Comparison of ENCODE assay signal across 30 cellular contexts in genomic region chr6:10617008-10617696, GRCh38.
"Had no signal": no experiment of that assay in that cellular context is flagged by ENCODE, and none has a peak within 500 bp of the region (broad histone marks: within the 10 kb centered on the region; RNA-seq: fewer than 3 reads in every experiment).

No MANE protein-coding gene starts in this region.

- H3K4me3 ChIP-seq: ascending aorta, body of pancreas, MG63, Peyer's patch had no signal

- H3K9me3 ChIP-seq: ascending aorta, body of pancreas, Peyer's patch had no signal

- H3K27me3 ChIP-seq: ascending aorta, body of pancreas, MG63, Peyer's patch had no signal

- H3K36me3 ChIP-seq: MG63 had no signal

- H3K4me1 Mint-ChIP-seq: activated CD4-positive, alpha-beta T cell treated with anti-CD3 and anti-CD28 coated beads, Interleukin-2, amount 10 ng/mL, durations not matched to agents 7 days and 5 days; activated naive CD8-positive, alpha-beta T cell treated with anti-CD3 and anti-CD28 coated beads, Interleukin-2, amount 50 U/mL, for 24 hours had no signal

- H3K4me1 ChIP-seq: Peyer's patch had no signal

- H3K27ac Mint-ChIP-seq: activated B cell treated with CpG ODN at 0.5 μM for 24 hours; activated CD4-positive, alpha-beta memory T cell treated with anti-CD3 and anti-CD28 coated beads for 36 hours; activated CD4-positive, alpha-beta T cell treated with anti-CD3 and anti-CD28 coated beads, Interleukin-2, amount 10 ng/mL, durations not matched to agents 7 days and 5 days; activated naive CD4-positive, alpha-beta T cell treated with anti-CD3 and anti-CD28 coated beads, Interleukin-2, amount 50 U/mL, for 72 hours; activated naive CD8-positive, alpha-beta T cell treated with anti-CD3 and anti-CD28 coated beads, Interleukin-2, amount 50 U/mL, for 24 hours; T-helper 17 cell had no signal

- ATAC-seq: activated naive CD4-positive, alpha-beta T cell treated with anti-CD3 and anti-CD28 coated beads, Interleukin-2, amount 50 U/mL, for 72 hours; activated naive CD8-positive, alpha-beta T cell treated with anti-CD3 and anti-CD28 coated beads, Interleukin-2, amount 50 U/mL, for 24 hours; activated T-cell treated with anti-CD3 and anti-CD28 coated beads, Interleukin-2, amount 50 U/mL, for 4 hours; body of pancreas; T-helper 17 cell had no signal

- DNase-seq: activated B cell treated with CpG ODN at 0.5 μM for 24 hours; activated CD4-positive, alpha-beta memory T cell treated with anti-CD3 and anti-CD28 coated beads for 36 hours; activated CD4-positive, alpha-beta T cell treated with anti-CD3 and anti-CD28 coated beads for 1 hour; activated CD4-positive, alpha-beta T cell treated with anti-CD3 and anti-CD28 coated beads, Interleukin-2, amount 10 ng/mL, durations not matched to agents 7 days and 5 days; activated CD8-positive, alpha-beta memory T cell treated with anti-CD3 and anti-CD28 coated beads for 24 hours; activated effector memory CD4-positive, alpha-beta T cell treated with anti-CD3 and anti-CD28 coated beads, Interleukin-2, amount 50 U/mL, for 16 hours; activated naive CD4-positive, alpha-beta T cell treated with Interleukin-2 at 50 U/mL for 16 hours; activated naive CD8-positive, alpha-beta T cell treated with anti-CD3 and anti-CD28 coated beads, Interleukin-2, amount 50 U/mL, for 24 hours; activated T-cell treated with anti-CD3 and anti-CD28 coated beads, Interleukin-2, amount 50 U/mL, for 4 hours; amniotic stem cell; body of pancreas; MG63; MV-4-11; NCI-H1092 treated with DMSO at 0.1 percent for 48 hours; NCI-H1417 treated with DMSO at 0.1 percent for 48 hours; NCI-H1694; NCI-H2029; NCI-H2107; NCI-H2171 treated with DMSO at 0.1 percent for 48 hours; NCI-H345; NCI-H510A; NCI-H69; NK-92 treated with Interleukin-12 subunit alpha and Interleukin-12 subunit beta, amount 100 ng/mL, for 24 hours; Peyer's patch; SIG-M5; T-helper 17 cell; T-helper 9 cell had no signal

- H3K9me3 Mint-ChIP-seq: activated CD4-positive, alpha-beta memory T cell treated with anti-CD3 and anti-CD28 coated beads for 36 hours; activated CD4-positive, alpha-beta T cell treated with anti-CD3 and anti-CD28 coated beads, Interleukin-2, amount 10 ng/mL, durations not matched to agents 7 days and 5 days; activated naive CD8-positive, alpha-beta T cell treated with anti-CD3 and anti-CD28 coated beads, Interleukin-2, amount 50 U/mL, for 24 hours; activated T-cell treated with anti-CD3 and anti-CD28 coated beads, Interleukin-2, amount 50 U/mL, for 4 hours had no signal

- H3K27me3 Mint-ChIP-seq: activated B cell treated with CpG ODN at 0.5 μM for 24 hours; activated CD4-positive, alpha-beta memory T cell treated with anti-CD3 and anti-CD28 coated beads for 36 hours; activated CD4-positive, alpha-beta T cell treated with anti-CD3 and anti-CD28 coated beads, Interleukin-2, amount 10 ng/mL, durations not matched to agents 7 days and 5 days; activated naive CD8-positive, alpha-beta T cell treated with anti-CD3 and anti-CD28 coated beads, Interleukin-2, amount 50 U/mL, for 24 hours; T-helper 17 cell had no signal

- H3K27ac ChIP-seq: ascending aorta, body of pancreas, Peyer's patch had no signal

- H3K4me3 Mint-ChIP-seq: activated B cell treated with CpG ODN at 0.5 μM for 24 hours; activated CD4-positive, alpha-beta memory T cell treated with anti-CD3 and anti-CD28 coated beads for 36 hours; activated CD4-positive, alpha-beta T cell treated with anti-CD3 and anti-CD28 coated beads, Interleukin-2, amount 10 ng/mL, durations not matched to agents 7 days and 5 days; activated naive CD8-positive, alpha-beta T cell treated with anti-CD3 and anti-CD28 coated beads, Interleukin-2, amount 50 U/mL, for 24 hours; activated T-cell treated with anti-CD3 and anti-CD28 coated beads, Interleukin-2, amount 50 U/mL, for 4 hours; T-helper 17 cell had no signal

- FAIRE-seq: bronchial epithelial cell had no signal
